Comparison of ENCODE assay signal across 18 cellular contexts in genomic region chr9:123756484-123757106, GRCh38.
DNase-seq lines count a peak whose midpoint lies in the region; ATAC-seq and TF ChIP-seq lines count a peak whose summit lies in the region.
"Had no signal": no experiment of that assay in that cellular context is flagged by ENCODE, and none has a peak within 500 bp of the region (broad histone marks: within the 10 kb centered on the region; RNA-seq: fewer than 3 reads in every experiment).

No MANE protein-coding gene starts in this region.

- H3K4me3 ChIP-seq in OCI-LY3 (ENCODE audit: low read length) (peak overlapping the region; percentile 50), upper lobe of right lung (no peak overlapping the region)
- H3K4me3 ChIP-seq: HAP-1 had no signal

- peak overlapping the region; percentile 56 for H3K27ac ChIP-seq in OCI-LY3 (ENCODE audit: low read length)
- H3K27ac ChIP-seq in upper lobe of right lung: no peak overlapping the region
- H3K27ac ChIP-seq: HL-60 had no signal

- peak overlapping the region; percentile 12 for H3K27ac Mint-ChIP-seq in stimulated activated naive CD8-positive, alpha-beta T cell treated with anti-CD3 and anti-CD28 coated beads, Interleukin-15, Interleukin-2, amounts not matched to agents 100 ng/mL and 50 ng/mL, for 24 hours
- H3K27ac Mint-ChIP-seq in type B pancreatic cell: no peak overlapping the region

- peaks cover 36% of the 10 kb centered on the region for H4K20me1 ChIP-seq in OCI-LY3 (ENCODE audit: insufficient read depth, low read length)

- H3K9ac ChIP-seq in OCI-LY3 (ENCODE audit: low read length): peak overlapping the region; percentile 37; the same call in 1 of the 2 replicates

- H3K27me3 Mint-ChIP-seq in stimulated activated naive CD8-positive, alpha-beta T cell treated with anti-CD3 and anti-CD28 coated beads, Interleukin-15, Interleukin-2, amounts not matched to agents 100 ng/mL and 50 ng/mL, for 24 hours: no peaks in the 10 kb centered on the region
- no peaks in the 10 kb centered on the region for H3K27me3 Mint-ChIP-seq in type B pancreatic cell

- no peak for TF ChIP-seq CTCF in GM20000 (IDR thresholded peaks at IDR 0.05; ENCODE audit: extremely low read depth, missing control alignments)
- TF ChIP-seq CTCF in OCI-LY3 (IDR thresholded peaks at IDR 0.05; ENCODE audit: low read depth, low read length): no peak
- TF ChIP-seq CTCF in upper lobe of right lung (IDR thresholded peaks at IDR 0.05): no peak
- TF ChIP-seq CTCF in type B pancreatic cell (conservative IDR thresholded peaks at IDR 0.05): no peak

- peaks cover 1% of the 10 kb centered on the region for H3K4me1 Mint-ChIP-seq in stimulated activated naive CD8-positive, alpha-beta T cell treated with anti-CD3 and anti-CD28 coated beads, Interleukin-15, Interleukin-2, amounts not matched to agents 100 ng/mL and 50 ng/mL, for 24 hours (ENCODE audit: low read depth)
- H3K4me1 Mint-ChIP-seq in type B pancreatic cell (ENCODE audit: unreplicated experiment): peaks cover 13% of the 10 kb centered on the region

- H3K36me3 Mint-ChIP-seq in stimulated activated naive CD8-positive, alpha-beta T cell treated with anti-CD3 and anti-CD28 coated beads, Interleukin-15, Interleukin-2, amounts not matched to agents 100 ng/mL and 50 ng/mL, for 24 hours (ENCODE audit: low read depth): peaks cover 29% of the 10 kb centered on the region
- H3K36me3 Mint-ChIP-seq in type B pancreatic cell: peaks cover 17% of the 10 kb centered on the region

- DNase-seq in stimulated activated naive CD8-positive, alpha-beta T cell treated with anti-CD3 and anti-CD28 coated beads, Interleukin-15, Interleukin-2, amounts not matched to agents 100 U/mL and 50 U/mL, for 24 hours: no peak
- DNase-seq in GM20000 (ENCODE audit: low spot score) (peak; percentile 39), posterior cingulate gyrus (no peak), upper lobe of right lung (no peak), type B pancreatic cell (ENCODE audit: extremely low spot score, unreplicated experiment) (no peak), middle frontal gyrus (ENCODE audit: extremely low spot score, low spot score) (no peak)
- DNase-seq: Caco-2; NCI-H1436 treated with DMSO at 0.1 percent for 48 hours; NCI-H2081; NCI-H2227 treated with DMSO at 0.1 percent for 48 hours; NCI-H524 treated with DMSO at 0.1 percent for 48 hours; NK-92 treated with Interleukin-12 subunit alpha and Interleukin-12 subunit beta, amount 100 ng/mL, for 24 hours; PC-3; T-helper 1 cell had no signal

- H3K9me3 Mint-ChIP-seq in stimulated activated naive CD8-positive, alpha-beta T cell treated with anti-CD3 and anti-CD28 coated beads, Interleukin-15, Interleukin-2, amounts not matched to agents 100 ng/mL and 50 ng/mL, for 24 hours: no peaks in the 10 kb centered on the region
- no peaks in the 10 kb centered on the region for H3K9me3 Mint-ChIP-seq in type B pancreatic cell

- H3K9me3 ChIP-seq in OCI-LY3 (ENCODE audit: insufficient read depth, low read length): no peaks in the 10 kb centered on the region
- H3K9me3 ChIP-seq in upper lobe of right lung: no peaks in the 10 kb centered on the region
- H3K9me3 ChIP-seq: HAP-1 had no signal

- H3K27me3 ChIP-seq in OCI-LY3 (ENCODE audit: low read depth, low read length) (no peaks in the 10 kb centered on the region), upper lobe of right lung (no peaks in the 10 kb centered on the region)

- peaks cover 11% of the 10 kb centered on the region; the same call in 1 of the 2 replicates for H3K79me2 ChIP-seq in OCI-LY3 (ENCODE audit: low read length)

- H3K4me1 ChIP-seq in OCI-LY3 (ENCODE audit: low read length) (peaks cover 39% of the 10 kb centered on the region), upper lobe of right lung (no peaks in the 10 kb centered on the region)

- peak overlapping the region; percentile 80 for H3K4me2 ChIP-seq in OCI-LY3 (ENCODE audit: low read length)

- no peak for ATAC-seq in stimulated activated naive CD8-positive, alpha-beta T cell treated with anti-CD3 and anti-CD28 coated beads, Interleukin-15, Interleukin-2, amounts not matched to agents 100 U/mL and 50 U/mL, for 24 hours
- ATAC-seq in upper lobe of right lung: no peak
- ATAC-seq: PC-3 had no signal

- intact Hi-C loops in posterior cingulate gyrus (cut with DNase I): loop anchor here (10.0 kb wide), 1 partner anchor 108 kb away; no protein-coding TSS in a partner anchor
- intact Hi-C loops in upper lobe of right lung (cut with DNase I): no loop called here

- H2AFZ ChIP-seq in OCI-LY3 (ENCODE audit: low read depth, low read length): no peak overlapping the region

- H3K36me3 ChIP-seq in OCI-LY3 (replicated peaks; ENCODE audit: low read depth, low read length) (peaks cover 22% of the 10 kb centered on the region), upper lobe of right lung (no peaks in the 10 kb centered on the region)
- H3K36me3 ChIP-seq: HAP-1 had no signal

- H3K4me3 Mint-ChIP-seq in stimulated activated naive CD8-positive, alpha-beta T cell treated with anti-CD3 and anti-CD28 coated beads, Interleukin-15, Interleukin-2, amounts not matched to agents 100 ng/mL and 50 ng/mL, for 24 hours: no peak overlapping the region
- no peak overlapping the region for H3K4me3 Mint-ChIP-seq in type B pancreatic cell
